9 cellular contexts compared by ENCODE assay signal in genomic region chr13:100434010-100434763, GRCh38.
A peak's percentile ranks its signal among the peaks of the same experiment; 100 is the strongest.
DNase-seq lines count a peak whose midpoint lies in the region; ATAC-seq, FAIRE-seq and TF ChIP-seq lines count a peak whose summit lies in the region.
"Had no signal": no experiment of that assay in that cellular context is flagged by ENCODE, and none has a peak within 500 bp of the region (broad histone marks: within the 10 kb centered on the region; RNA-seq: fewer than 3 reads in every experiment).

No MANE protein-coding gene starts in this region.

- H4K20me1 ChIP-seq in HepG2 (ENCODE audit: insufficient read depth, low read length), result no peaks in the 10 kb centered on the region

- DNase-seq in RCC 7860 (ENCODE audit: low spot score) (peak; percentile 67), HepG2 (ENCODE audit: low spot score) (peak; percentile 20), Ammon's horn (ENCODE audit: low spot score) (no peak), amniotic stem cell (lab: John Stamatoyannopoulos, UW) (no peak), NCI-H2196 treated with DMSO at 0.1 percent for 48 hours (lab: John Stamatoyannopoulos, UW; ENCODE audit: unreplicated experiment) (no peak), HuH-7.5 (ENCODE audit: low spot score) (no peak)

- no peak for TF ChIP-seq CTCF in HepG2 (CRISPR knock-in tag; IDR thresholded peaks at IDR 0.05)

- CTCF ChIA-PET in HepG2 (lab: Yijun Ruan, JAX; ENCODE audit: low intra/inter-chr PET ratio, low total read pairs), result no interaction called here

- peak; percentile 67 for FAIRE-seq in RCC 7860 (lab: Jason Lieb, UNC)
- no peak for FAIRE-seq in HepG2 (lab: Jason Lieb, UNC)

- H3K9me3 ChIP-seq in HepG2 (ENCODE audit: low read length), result no peaks in the 10 kb centered on the region

- BruUV-seq in HepG2 (replicated peaks; lab: Mats Ljungman, UMichigan), result no TSS peak

- H3K27me3 ChIP-seq in HepG2 (ENCODE audit: control insufficient read depth in 1 of 2, insufficient read depth in 2 of 2, low read length in 2 of 2), result no peaks in the 10 kb centered on the region

- POLR2A ChIA-PET in HepG2 (lab: Yijun Ruan, JAX), result no interaction called here

- no peak for TF ChIP-seq RAD21 in HepG2 (CRISPR knock-in tag; IDR thresholded peaks at IDR 0.05)

- in situ Hi-C loops in HepG2 (cut with HindIII; ENCODE audit: extremely low pct_ligation_motif_present, low pct_unique_long_range_greater_than_20kb), result no loop called here

- TF ChIP-seq EP300 in HepG2 (IDR thresholded peaks at IDR 0.05; ENCODE audit: low read depth in 2 of 2, low read length in 2 of 2) (no peak), HepG2 (CRISPR knock-in tag; IDR thresholded peaks at IDR 0.05; ENCODE audit: borderline replicate concordance) (no peak)

- H2AFZ ChIP-seq in HepG2 (ENCODE audit: low read length), result no peak overlapping the region

- no peak overlapping the region for H3K9ac ChIP-seq in HepG2 (ENCODE audit: insufficient read depth, low read depth, low read length)

- no peaks in the 10 kb centered on the region for H3K79me2 ChIP-seq in HepG2 (ENCODE audit: insufficient read depth, low read length)

- 88% methylated on average over 5 of the region's 5 CpGs for WGBS in HepG2 (ENCODE audit: low lambda C conversion rate)

- ATAC-seq in GM18519 (IDR thresholded peaks at IDR 0.05; ENCODE audit: low FRiP score, unreplicated experiment) (peak; percentile 84), HG02610 (IDR thresholded peaks at IDR 0.05; ENCODE audit: unreplicated experiment) (peak; percentile 90), HepG2 (peak; percentile 35; the same call in 1 of the 3 replicates)

- H3K27ac ChIP-seq in HepG2 (ENCODE audit: extremely low read length, insufficient read depth, low read length), result peak overlapping the region; percentile 25
- H3K27ac ChIP-seq: HL-60 had no signal

- no peak overlapping the region for H3K4me3 ChIP-seq in HepG2 (replicated peaks in 1 of 3; ENCODE audit: insufficient read depth in 1 of 3, low read depth in 2 of 3, low read length in 3 of 3)

- no peak overlapping the region for H3K4me2 ChIP-seq in HepG2 (ENCODE audit: low read depth, low read length)

- peaks cover 2 to 4% of the 10 kb centered on the region in 2 experiments; a peak in 2 of 5 replicates for H3K36me3 ChIP-seq in HepG2 (replicated peaks in 1 of 2; ENCODE audit: control insufficient read depth in 1 of 2, insufficient read depth in 2 of 2, low read length in 2 of 2)

- intact Hi-C loops in HepG2 (cut with micrococcal nuclease; ENCODE audit: unreplicated experiment), result no loop called here

- H3K4me1 ChIP-seq in HepG2 (ENCODE audit: insufficient read depth, low read length), result peaks cover 19% of the 10 kb centered on the region

- TF ChIP-seq POLR2A in HepG2 (IDR thresholded peaks at IDR 0.05; ENCODE audit: insufficient read depth in 1 of 2, low read depth in 2 of 2, low read length in 2 of 2), result no peak

TF ChIP-seq in HepG2, 621 proteins besides CTCF, POLR2A, EP300 and RAD21:
- TF ChIP-seq NCOA1 (CRISPR knock-in tag; IDR thresholded peaks at IDR 0.05) (no peak), FOSL2 (CRISPR knock-in tag; IDR thresholded peaks at IDR 0.05) (peak; percentile 28; the same call in 1 of the 2 replicates)

Comparison
In these comparisons a context has a peak if more than half of its experiments do, and no peak if none do; other contexts are left out.
1. ATAC-seq: peak in every context shown above with its lines; median percentile 90 in HG02610; 84 in GM18519; 35 in HepG2.
2. DNase-seq: peak in RCC 7860 (single experiment) and HepG2 (single experiment); none in Ammon's horn (single experiment), amniotic stem cell (single experiment), NCI-H2196 treated with DMSO at 0.1 percent for 48 hours (single experiment) and HuH-7.5 (single experiment).